In genomic region chr20:50513169-50514034, GRCh38 we compare ENCODE assay signal across 9 cellular contexts. TPM values are rescaled to one million over a fixed set of nuclear protein-coding genes. Genes with fewer than 3 reads are reported as not detected.
DNase-seq lines count a peak whose midpoint lies in the region; ATAC-seq and TF ChIP-seq lines count a peak whose summit lies in the region.
"Had no signal": no experiment of that assay in that cellular context is flagged by ENCODE, and none has a peak within 500 bp of the region (broad histone marks: within the 10 kb centered on the region; RNA-seq: fewer than 3 reads in every experiment).

No MANE protein-coding gene starts in this region.

- DNase-seq in AG10803 (ENCODE audit: low read depth): peak; percentile 47
- DNase-seq in MV-4-11 (lab: John Stamatoyannopoulos, UW): peak; percentile 46
- peak; percentile 70 to 88 for DNase-seq in cardiac fibroblast (ENCODE audit: low read depth in 2 of 2)
- DNase-seq in myocyte (ENCODE audit: low read depth): peak; percentile 31
- DNase-seq in left lobe of liver (ENCODE audit: low spot score): no peak
- DNase-seq in stimulated activated CD4-positive, alpha-beta T cell treated with anti-CD3 and anti-CD28 coated beads, Interleukin-4, amount 100 ng/mL, for 1 hour: no peak
- DNase-seq: NCI-H1930 had no signal

- ATAC-seq in HG02938 (IDR thresholded peaks at IDR 0.05; ENCODE audit: unreplicated experiment) (no peak), left lobe of liver (no peak), GM18868 (IDR thresholded peaks at IDR 0.05; ENCODE audit: unreplicated experiment) (no peak)

- peak overlapping the region; percentile 4 for H3K4me3 ChIP-seq in AG10803 (ENCODE audit: low read length)
- H3K4me3 ChIP-seq in cardiac fibroblast (replicated peaks in 1 of 2; ENCODE audit: low read depth in 2 of 2, low read length in 2 of 2): peak overlapping the region; percentile 98 to 99

- TF ChIP-seq CTCF in AG10803 (conservative IDR thresholded peaks at IDR 0.05; ENCODE audit: low read length) (no peak), cardiac fibroblast (IDR thresholded peaks at IDR 0.05; ENCODE audit: low read depth, low read length) (no peak)

RNA-seq across cellular contexts. Expression of gene PTPN1, which starts 3.2 kb away (rescaled TPM):
- total RNA-seq in myocyte (32.4 and 35.4 TPM in 2 replicates), left lobe of liver (8.9 TPM)
- polyA plus RNA-seq in myocyte (2012): 31.6 TPM

Comparison
In these comparisons a context has a peak if more than half of its experiments do, and no peak if none do; other contexts are left out.
1. DNase-seq: peak in AG10803 (single experiment), MV-4-11 (single experiment), cardiac fibroblast (2 of 2) and myocyte (single experiment); none in left lobe of liver (single experiment) and stimulated activated CD4-positive, alpha-beta T cell treated with anti-CD3 and anti-CD28 coated beads, Interleukin-4, amount 100 ng/mL, for 1 hour (single experiment).